In genomic region chr1:201468501-201468843, GRCh38 we compare ENCODE assay signal across 1 cellular context.
TF ChIP-seq lines count a peak whose summit lies in the region.

No MANE protein-coding gene starts in this region.

TF ChIP-seq in HepG2, 621 proteins besides CTCF, POLR2A, EP300 and RAD21 (continued from another document and continues in another):
- no peak for TF ChIP-seq KIAA2018 (CRISPR knock-in tag; IDR thresholded peaks at IDR 0.05; ENCODE audit: borderline replicate concordance)
- peak; percentile 58; the same call in 1 of the 2 replicates for TF ChIP-seq SKIL (CRISPR knock-in tag; IDR thresholded peaks at IDR 0.05; ENCODE audit: borderline replicate concordance)
- TF ChIP-seq ZNF607 (CRISPR knock-in tag; IDR thresholded peaks at IDR 0.05; ENCODE audit: borderline replicate concordance) = no peak
- no peak for TF ChIP-seq PCBP1 (IDR thresholded peaks at IDR 0.05; ENCODE audit: borderline replicate concordance, low read depth, low read length)
- no peak for TF ChIP-seq ZNF850 (CRISPR knock-in tag; conservative IDR thresholded peaks at IDR 0.05)
- no peak for TF ChIP-seq ZNF33B (CRISPR knock-in tag; IDR thresholded peaks at IDR 0.05)
- TF ChIP-seq ISL2 (CRISPR knock-in tag; IDR thresholded peaks at IDR 0.05) = no peak
- TF ChIP-seq NCOA5 (CRISPR knock-in tag; IDR thresholded peaks at IDR 0.05) = no peak
- TF ChIP-seq KDM3A (CRISPR knock-in tag; IDR thresholded peaks at IDR 0.05; ENCODE audit: low read depth) = no peak
- no peak for TF ChIP-seq LBX2 (CRISPR knock-in tag; IDR thresholded peaks at IDR 0.05; ENCODE audit: borderline replicate concordance)
- no peak for TF ChIP-seq ZNF292 (CRISPR knock-in tag; IDR thresholded peaks at IDR 0.05; ENCODE audit: borderline replicate concordance, low read depth)
- no peak for TF ChIP-seq ZNF883 (CRISPR knock-in tag; IDR thresholded peaks at IDR 0.05; ENCODE audit: not compliant biosample characterization)
- TF ChIP-seq NCOA2 (CRISPR knock-in tag; IDR thresholded peaks at IDR 0.05) = 0 out of 2 replicates have a peak, but pooled peaks have one; percentile 7
- no peak for TF ChIP-seq ZNF83 (CRISPR knock-in tag; IDR thresholded peaks at IDR 0.05; ENCODE audit: borderline replicate concordance)
- TF ChIP-seq, protein P1, sequence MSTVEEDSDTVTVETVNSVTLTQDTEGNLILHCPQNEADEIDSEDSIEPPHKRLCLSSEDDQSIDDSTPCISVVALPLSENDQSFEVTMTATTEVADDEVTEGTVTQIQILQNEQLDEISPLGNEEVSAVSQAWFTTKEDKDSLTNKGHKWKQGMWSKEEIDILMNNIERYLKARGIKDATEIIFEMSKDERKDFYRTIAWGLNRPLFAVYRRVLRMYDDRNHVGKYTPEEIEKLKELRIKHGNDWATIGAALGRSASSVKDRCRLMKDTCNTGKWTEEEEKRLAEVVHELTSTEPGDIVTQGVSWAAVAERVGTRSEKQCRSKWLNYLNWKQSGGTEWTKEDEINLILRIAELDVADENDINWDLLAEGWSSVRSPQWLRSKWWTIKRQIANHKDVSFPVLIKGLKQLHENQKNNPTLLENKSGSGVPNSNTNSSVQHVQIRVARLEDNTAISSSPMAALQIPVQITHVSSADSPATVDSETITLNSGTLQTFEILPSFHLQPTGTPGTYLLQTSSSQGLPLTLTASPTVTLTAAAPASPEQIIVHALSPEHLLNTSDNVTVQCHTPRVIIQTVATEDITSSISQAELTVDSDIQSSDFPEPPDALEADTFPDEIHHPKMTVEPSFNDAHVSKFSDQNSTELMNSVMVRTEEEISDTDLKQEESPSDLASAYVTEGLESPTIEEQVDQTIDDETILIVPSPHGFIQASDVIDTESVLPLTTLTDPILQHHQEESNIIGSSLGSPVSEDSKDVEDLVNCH (CRISPR knock-in tag; IDR thresholded peaks at IDR 0.05) = no peak
- TF ChIP-seq, protein P2, sequence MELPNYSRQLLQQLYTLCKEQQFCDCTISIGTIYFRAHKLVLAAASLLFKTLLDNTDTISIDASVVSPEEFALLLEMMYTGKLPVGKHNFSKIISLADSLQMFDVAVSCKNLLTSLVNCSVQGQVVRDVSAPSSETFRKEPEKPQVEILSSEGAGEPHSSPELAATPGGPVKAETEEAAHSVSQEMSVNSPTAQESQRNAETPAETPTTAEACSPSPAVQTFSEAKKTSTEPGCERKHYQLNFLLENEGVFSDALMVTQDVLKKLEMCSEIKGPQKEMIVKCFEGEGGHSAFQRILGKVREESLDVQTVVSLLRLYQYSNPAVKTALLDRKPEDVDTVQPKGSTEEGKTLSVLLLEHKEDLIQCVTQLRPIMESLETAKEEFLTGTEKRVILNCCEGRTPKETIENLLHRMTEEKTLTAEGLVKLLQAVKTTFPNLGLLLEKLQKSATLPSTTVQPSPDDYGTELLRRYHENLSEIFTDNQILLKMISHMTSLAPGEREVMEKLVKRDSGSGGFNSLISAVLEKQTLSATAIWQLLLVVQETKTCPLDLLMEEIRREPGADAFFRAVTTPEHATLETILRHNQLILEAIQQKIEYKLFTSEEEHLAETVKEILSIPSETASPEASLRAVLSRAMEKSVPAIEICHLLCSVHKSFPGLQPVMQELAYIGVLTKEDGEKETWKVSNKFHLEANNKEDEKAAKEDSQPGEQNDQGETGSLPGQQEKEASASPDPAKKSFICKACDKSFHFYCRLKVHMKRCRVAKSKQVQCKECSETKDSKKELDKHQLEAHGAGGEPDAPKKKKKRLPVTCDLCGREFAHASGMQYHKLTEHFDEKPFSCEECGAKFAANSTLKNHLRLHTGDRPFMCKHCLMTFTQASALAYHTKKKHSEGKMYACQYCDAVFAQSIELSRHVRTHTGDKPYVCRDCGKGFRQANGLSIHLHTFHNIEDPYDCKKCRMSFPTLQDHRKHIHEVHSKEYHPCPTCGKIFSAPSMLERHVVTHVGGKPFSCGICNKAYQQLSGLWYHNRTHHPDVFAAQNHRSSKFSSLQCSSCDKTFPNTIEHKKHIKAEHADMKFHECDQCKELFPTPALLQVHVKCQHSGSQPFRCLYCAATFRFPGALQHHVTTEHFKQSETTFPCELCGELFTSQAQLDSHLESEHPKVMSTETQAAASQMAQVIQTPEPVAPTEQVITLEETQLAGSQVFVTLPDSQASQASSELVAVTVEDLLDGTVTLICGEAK (IDR thresholded peaks at IDR 0.05) = no peak
- TF ChIP-seq, protein P2 (CRISPR knock-in tag; IDR thresholded peaks at IDR 0.05) = peak; percentile 8; the same call in 1 of the 2 replicates
- TF ChIP-seq ZNF235 (CRISPR knock-in tag; IDR thresholded peaks at IDR 0.05; ENCODE audit: borderline replicate concordance) = no peak
- no peak for TF ChIP-seq ZFP1 (CRISPR knock-in tag; IDR thresholded peaks at IDR 0.05)
- no peak for TF ChIP-seq ZBTB1 (CRISPR knock-in tag; IDR thresholded peaks at IDR 0.05; ENCODE audit: borderline replicate concordance)
- TF ChIP-seq ZNF446 (CRISPR knock-in tag; IDR thresholded peaks at IDR 0.05) = no peak
- no peak for TF ChIP-seq KDM5A (IDR thresholded peaks at IDR 0.05; ENCODE audit: borderline replicate concordance, low read length)
- no peak for TF ChIP-seq CEBPG (CRISPR knock-in tag; IDR thresholded peaks at IDR 0.05)
- 0 out of 4 replicates have a peak, but pooled peaks of 1 of the 2 experiments have one; percentile 4 for TF ChIP-seq KLF16 (CRISPR knock-in tag; IDR thresholded peaks at IDR 0.05)
- peak; percentile 58 for TF ChIP-seq RARA (CRISPR knock-in tag; IDR thresholded peaks at IDR 0.05)
- no peak for TF ChIP-seq HDAC1 (CRISPR knock-in tag; IDR thresholded peaks at IDR 0.05)
- peak; percentile 72 for TF ChIP-seq GABPB1 (CRISPR knock-in tag; IDR thresholded peaks at IDR 0.05)
- TF ChIP-seq ZNF570 (CRISPR knock-in tag; IDR thresholded peaks at IDR 0.05; ENCODE audit: borderline replicate concordance) = no peak
- no peak for TF ChIP-seq ZBTB8A (CRISPR knock-in tag; IDR thresholded peaks at IDR 0.05; ENCODE audit: borderline replicate concordance, low read depth)
- TF ChIP-seq ZNF484 (CRISPR knock-in tag; IDR thresholded peaks at IDR 0.05; ENCODE audit: borderline replicate concordance, low read depth) = no peak
- TF ChIP-seq FOSL1 (CRISPR knock-in tag; IDR thresholded peaks at IDR 0.05; ENCODE audit: borderline replicate concordance) = no peak
- no peak for TF ChIP-seq KLF15 (CRISPR knock-in tag; IDR thresholded peaks at IDR 0.05; ENCODE audit: borderline replicate concordance)
- TF ChIP-seq, protein P3, sequence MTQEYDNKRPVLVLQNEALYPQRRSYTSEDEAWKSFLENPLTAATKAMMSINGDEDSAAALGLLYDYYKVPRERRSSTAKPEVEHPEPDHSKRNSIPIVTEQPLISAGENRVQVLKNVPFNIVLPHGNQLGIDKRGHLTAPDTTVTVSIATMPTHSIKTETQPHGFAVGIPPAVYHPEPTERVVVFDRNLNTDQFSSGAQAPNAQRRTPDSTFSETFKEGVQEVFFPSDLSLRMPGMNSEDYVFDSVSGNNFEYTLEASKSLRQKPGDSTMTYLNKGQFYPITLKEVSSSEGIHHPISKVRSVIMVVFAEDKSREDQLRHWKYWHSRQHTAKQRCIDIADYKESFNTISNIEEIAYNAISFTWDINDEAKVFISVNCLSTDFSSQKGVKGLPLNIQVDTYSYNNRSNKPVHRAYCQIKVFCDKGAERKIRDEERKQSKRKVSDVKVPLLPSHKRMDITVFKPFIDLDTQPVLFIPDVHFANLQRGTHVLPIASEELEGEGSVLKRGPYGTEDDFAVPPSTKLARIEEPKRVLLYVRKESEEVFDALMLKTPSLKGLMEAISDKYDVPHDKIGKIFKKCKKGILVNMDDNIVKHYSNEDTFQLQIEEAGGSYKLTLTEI (CRISPR knock-in tag; conservative IDR thresholded peaks at IDR 0.05) = no peak
